ENCODE assay signal across 1 cellular context in the genomic region with DNA sequence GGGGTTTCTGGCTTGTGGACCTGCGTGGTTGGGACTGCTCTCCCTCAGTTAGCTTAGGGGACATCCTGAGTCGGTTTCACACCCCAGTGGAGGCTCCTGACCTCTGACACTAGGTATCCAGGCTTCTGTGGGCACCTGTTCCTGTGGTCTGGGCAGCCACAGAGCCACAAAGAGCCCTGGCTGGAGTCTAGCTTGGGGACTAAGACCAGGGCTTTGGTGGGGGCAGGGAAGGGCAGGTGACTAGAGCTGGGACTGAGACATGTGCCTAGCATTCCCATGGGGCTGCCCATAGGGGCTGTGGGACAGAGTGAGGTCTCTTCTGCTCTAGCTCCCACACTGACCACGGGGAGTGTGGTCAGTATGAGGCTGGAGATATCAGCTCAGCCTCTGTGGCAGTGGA.
TF ChIP-seq lines count a peak whose summit lies in the region.

No MANE protein-coding gene starts in this region.

TF ChIP-seq in K562, 482 proteins besides CTCF, POLR2A, EP300 and RAD21:
- TF ChIP-seq ZNF764 (CRISPR knock-in tag; IDR thresholded peaks at IDR 0.05; ENCODE audit: low read depth): no peak
TF ChIP-seq in K562: peak in this region for 0.
